ENCODE assay signal across 1 cellular context in genomic region chr10:78458983-78459638, GRCh38.
TF ChIP-seq lines count a peak whose summit lies in the region.

No MANE protein-coding gene starts in this region.

TF ChIP-seq in HepG2, 621 proteins besides CTCF, POLR2A, EP300 and RAD21 (continued from another document and continues in another):
- TF ChIP-seq NFAT5 (CRISPR knock-in tag; IDR thresholded peaks at IDR 0.05): no peak
- TF ChIP-seq HOXD1 (CRISPR knock-in tag; IDR thresholded peaks at IDR 0.05): peak; percentile 96
- TF ChIP-seq HMGXB4 (CRISPR knock-in tag; IDR thresholded peaks at IDR 0.05; ENCODE audit: borderline replicate concordance in 1 of 2, low read depth in 1 of 2): peak; percentile 29 to 60; a peak in 2 of 4 replicates
- no peak; the same call in 1 of the 2 replicates for TF ChIP-seq ZNF782 (CRISPR knock-in tag; IDR thresholded peaks at IDR 0.05; ENCODE audit: borderline replicate concordance)
- TF ChIP-seq ZNF333 (CRISPR knock-in tag; IDR thresholded peaks at IDR 0.05; ENCODE audit: borderline replicate concordance): no peak
- no peak for TF ChIP-seq EED (CRISPR knock-in tag; IDR thresholded peaks at IDR 0.05)
- no peak for TF ChIP-seq ZNF740 (CRISPR knock-in tag; IDR thresholded peaks at IDR 0.05)
- TF ChIP-seq CREBL2 (CRISPR knock-in tag; IDR thresholded peaks at IDR 0.05; ENCODE audit: borderline replicate concordance): no peak
- no peak for TF ChIP-seq ZEB1 (IDR thresholded peaks at IDR 0.05; ENCODE audit: insufficient replicate concordance, low read depth)
- TF ChIP-seq NFYC (CRISPR knock-in tag; IDR thresholded peaks at IDR 0.05): no peak; the same call in 1 of the 2 replicates
- TF ChIP-seq CENPBD1 (CRISPR knock-in tag; IDR thresholded peaks at IDR 0.05; ENCODE audit: borderline replicate concordance, low read depth): no peak
- no peak for TF ChIP-seq ZNF253 (CRISPR knock-in tag; IDR thresholded peaks at IDR 0.05; ENCODE audit: borderline replicate concordance)
- TF ChIP-seq SCMH1 (CRISPR knock-in tag; IDR thresholded peaks at IDR 0.05; ENCODE audit: borderline replicate concordance): no peak
- TF ChIP-seq ATF4 (CRISPR knock-in tag; IDR thresholded peaks at IDR 0.05): peak in 1 of 2 experiments; percentile 94; a peak in 2 of 4 replicates
- no peak for TF ChIP-seq WIZ (CRISPR knock-in tag; IDR thresholded peaks at IDR 0.05)
- no peak for TF ChIP-seq SP4 (CRISPR knock-in tag; IDR thresholded peaks at IDR 0.05)
- peak; percentile 52; the same call in 1 of the 2 replicates for TF ChIP-seq ZNF441 (CRISPR knock-in tag; IDR thresholded peaks at IDR 0.05; ENCODE audit: borderline replicate concordance)
- peak; percentile 99; the same call in 1 of the 2 replicates for TF ChIP-seq NFKBIZ (CRISPR knock-in tag; IDR thresholded peaks at IDR 0.05)
- TF ChIP-seq ZNF569 (CRISPR knock-in tag; IDR thresholded peaks at IDR 0.05; ENCODE audit: borderline replicate concordance): no peak
- no peak for TF ChIP-seq HES4 (CRISPR knock-in tag; IDR thresholded peaks at IDR 0.05; ENCODE audit: borderline replicate concordance)
- TF ChIP-seq NR2C2 (CRISPR knock-in tag; IDR thresholded peaks at IDR 0.05; ENCODE audit: borderline replicate concordance): peak; percentile 65
- no peak for TF ChIP-seq PAX8 (CRISPR knock-in tag; IDR thresholded peaks at IDR 0.05; ENCODE audit: borderline replicate concordance)
- TF ChIP-seq ZNF143 (CRISPR knock-in tag; IDR thresholded peaks at IDR 0.05): no peak
- peak; percentile 88 for TF ChIP-seq TP53 (CRISPR knock-in tag; conservative IDR thresholded peaks at IDR 0.05)
- TF ChIP-seq ZNF280D (CRISPR knock-in tag; IDR thresholded peaks at IDR 0.05): peak; percentile 82; the same call in 1 of the 2 replicates
- TF ChIP-seq ZKSCAN8 (CRISPR knock-in tag; IDR thresholded peaks at IDR 0.05; ENCODE audit: borderline replicate concordance): peak; percentile 96
- peak; percentile 89 for TF ChIP-seq FOXP1 (IDR thresholded peaks at IDR 0.05)
- TF ChIP-seq FOXP1 (CRISPR knock-in tag; IDR thresholded peaks at IDR 0.05): peak; percentile 97
- TF ChIP-seq ZNF281 (CRISPR knock-in tag; IDR thresholded peaks at IDR 0.05; ENCODE audit: borderline replicate concordance): peak; percentile 68; the same call in 1 of the 2 replicates
- peak; percentile 33 for TF ChIP-seq ZFY (CRISPR knock-in tag; IDR thresholded peaks at IDR 0.05)
- peak; percentile 82 for TF ChIP-seq KLF11 (CRISPR knock-in tag; IDR thresholded peaks at IDR 0.05)
- TF ChIP-seq HOXA3 (CRISPR knock-in tag; IDR thresholded peaks at IDR 0.05): peak; percentile 78; the same call in 1 of the 2 replicates
- TF ChIP-seq PITX1 (CRISPR knock-in tag; IDR thresholded peaks at IDR 0.05): peak; percentile 99
- TF ChIP-seq RBFOX2 (IDR thresholded peaks at IDR 0.05; ENCODE audit: low read depth, low read length): no peak
- TF ChIP-seq KLF15 (CRISPR knock-in tag; IDR thresholded peaks at IDR 0.05; ENCODE audit: borderline replicate concordance): no peak
- no peak for TF ChIP-seq PBX3 (CRISPR knock-in tag; IDR thresholded peaks at IDR 0.05; ENCODE audit: borderline replicate concordance)
- no peak for TF ChIP-seq SYNCRIP (IDR thresholded peaks at IDR 0.05; ENCODE audit: insufficient read depth, low read depth, low read length)
- no peak for TF ChIP-seq THAP8 (CRISPR knock-in tag; IDR thresholded peaks at IDR 0.05; ENCODE audit: borderline replicate concordance)
- TF ChIP-seq MBD4 (IDR thresholded peaks at IDR 0.05; ENCODE audit: borderline replicate concordance, low read length): peak; percentile 99
- no peak for TF ChIP-seq ARID2 (CRISPR knock-in tag; IDR thresholded peaks at IDR 0.05; ENCODE audit: borderline replicate concordance)
- TF ChIP-seq HHEX (CRISPR knock-in tag; IDR thresholded peaks at IDR 0.05): peak; percentile 92
- TF ChIP-seq KAT8 (CRISPR knock-in tag; IDR thresholded peaks at IDR 0.05): peak; percentile 84; the same call in 1 of the 2 replicates
- no peak for TF ChIP-seq ZBTB38 (CRISPR knock-in tag; IDR thresholded peaks at IDR 0.05)
- TF ChIP-seq ZBTB21 (CRISPR knock-in tag; IDR thresholded peaks at IDR 0.05): peak; percentile 74; the same call in 1 of the 2 replicates
- TF ChIP-seq ELF3 (CRISPR knock-in tag; IDR thresholded peaks at IDR 0.05): peak; percentile 93
- peak; percentile 99 for TF ChIP-seq HDAC2 (CRISPR knock-in tag; IDR thresholded peaks at IDR 0.05)
- TF ChIP-seq ZNF549 (CRISPR knock-in tag; IDR thresholded peaks at IDR 0.05): no peak
- peak; percentile 24 for TF ChIP-seq SMC3 (IDR thresholded peaks at IDR 0.05; ENCODE audit: low read length)
- TF ChIP-seq XRCC5 (optimal IDR thresholded peaks at IDR 0.05; ENCODE audit: low read length): peak; percentile 51
- TF ChIP-seq KDM4B (CRISPR knock-in tag; IDR thresholded peaks at IDR 0.05): peak; percentile 66
- 0 out of 2 replicates have a peak, but pooled peaks have one; percentile 81 for TF ChIP-seq ZNF101 (CRISPR knock-in tag; IDR thresholded peaks at IDR 0.05; ENCODE audit: borderline replicate concordance, low read depth)
- TF ChIP-seq SIX1 (CRISPR knock-in tag; IDR thresholded peaks at IDR 0.05; ENCODE audit: borderline replicate concordance): peak; percentile 90
- no peak for TF ChIP-seq POLR2G (IDR thresholded peaks at IDR 0.05; ENCODE audit: low read depth, low read length)
- no peak for TF ChIP-seq ZMYM2 (CRISPR knock-in tag; IDR thresholded peaks at IDR 0.05)
